29 cellular contexts compared by ENCODE assay signal in the genomic region with DNA sequence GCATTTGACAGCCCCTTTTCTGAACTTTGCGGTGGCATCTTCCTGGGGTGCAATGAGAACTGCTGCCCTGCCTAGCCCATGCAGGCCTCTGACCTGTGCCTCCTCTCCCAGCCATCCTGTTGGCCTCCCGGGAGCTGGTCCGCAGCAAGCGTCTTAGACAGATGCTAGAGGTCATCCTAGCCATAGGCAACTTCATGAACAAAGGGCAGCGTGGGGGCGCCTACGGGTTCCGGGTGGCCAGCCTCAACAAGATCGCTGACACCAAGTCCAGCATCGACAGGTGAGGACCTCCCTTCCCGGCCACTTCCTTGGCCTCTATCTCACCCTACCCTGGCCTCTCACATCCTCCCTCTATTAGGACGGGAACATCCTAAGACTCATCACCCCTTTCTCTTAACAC.
"Had no signal": no experiment of that assay in that cellular context is flagged by ENCODE, and none has a peak within 500 bp of the region (broad histone marks: within the 10 kb centered on the region; RNA-seq: fewer than 3 reads in every experiment).

No MANE protein-coding gene starts in this region.

- H3K36me3 Mint-ChIP-seq: activated naive CD4-positive, alpha-beta T cell treated with anti-CD3 and anti-CD28 coated beads, Interleukin-2, amount 10 ng/mL, durations not matched to agents 7 days and 5 days; activated naive CD8-positive, alpha-beta T cell treated with anti-CD3 and anti-CD28 coated beads for 36 hours had no signal

- H3K27ac Mint-ChIP-seq: activated B cell treated with CpG ODN at 0.5 μM for 24 hours; activated CD8-positive, alpha-beta T cell treated with anti-CD3 and anti-CD28 coated beads for 36 hours; activated naive CD4-positive, alpha-beta T cell treated with anti-CD3 and anti-CD28 coated beads, Interleukin-2, amount 10 ng/mL, durations not matched to agents 7 days and 5 days; activated naive CD8-positive, alpha-beta T cell treated with anti-CD3 and anti-CD28 coated beads for 36 hours; activated naive CD8-positive, alpha-beta T cell treated with anti-CD3 and anti-CD28 coated beads, Interleukin-2, amount 50 U/mL, for 24 hours; activated T-cell treated with anti-CD3 and anti-CD28 coated beads, Interleukin-2, amount 50 U/mL, for 72 hours; dendritic cell treated with granulocyte-macrophage colony-stimulating factor and Interleukin-4, amounts not matched to agents 40 ng/mL and 50 ng/mL, for 4 days; endodermal cell; T-helper 17 cell; T-helper 2 cell treated with Interferon-gamma antibody and Interleukin-4, amounts not matched to agents 5 μg/mL and 100 μg/mL, for 36 hours had no signal

- ATAC-seq: activated CD4-positive, CD25-positive, alpha-beta regulatory T cell treated with anti-CD3 and anti-CD28 coated beads, Interleukin-2, amount 50 U/mL, for 24 hours; activated CD8-positive, alpha-beta T cell treated with anti-CD3 and anti-CD28 coated beads for 36 hours; activated naive CD8-positive, alpha-beta T cell treated with anti-CD3 and anti-CD28 coated beads, Interleukin-2, amount 50 U/mL, for 24 hours; activated T-cell treated with anti-CD3 and anti-CD28 coated beads, Interleukin-2, amount 50 U/mL, for 72 hours; body of pancreas; esophagus mucosa; T-helper 17 cell had no signal

- H3K4me3 Mint-ChIP-seq: activated B cell treated with CpG ODN at 0.5 μM for 24 hours; activated CD8-positive, alpha-beta T cell treated with anti-CD3 and anti-CD28 coated beads for 36 hours; activated naive CD4-positive, alpha-beta T cell treated with anti-CD3 and anti-CD28 coated beads, Interleukin-2, amount 10 ng/mL, durations not matched to agents 7 days and 5 days; activated naive CD8-positive, alpha-beta T cell treated with anti-CD3 and anti-CD28 coated beads for 36 hours; activated naive CD8-positive, alpha-beta T cell treated with anti-CD3 and anti-CD28 coated beads, Interleukin-2, amount 50 U/mL, for 24 hours; activated T-cell treated with anti-CD3 and anti-CD28 coated beads, Interleukin-2, amount 50 U/mL, for 72 hours; dendritic cell treated with granulocyte-macrophage colony-stimulating factor and Interleukin-4, amounts not matched to agents 40 ng/mL and 50 ng/mL, for 4 days; endodermal cell; T-helper 17 cell; T-helper 2 cell treated with Interferon-gamma antibody and Interleukin-4, amounts not matched to agents 5 μg/mL and 100 μg/mL, for 36 hours had no signal

- H3K9me3 Mint-ChIP-seq: activated B cell treated with CpG ODN at 0.5 μM for 24 hours; activated CD8-positive, alpha-beta T cell treated with anti-CD3 and anti-CD28 coated beads for 36 hours; activated naive CD4-positive, alpha-beta T cell treated with anti-CD3 and anti-CD28 coated beads, Interleukin-2, amount 10 ng/mL, durations not matched to agents 7 days and 5 days; activated naive CD8-positive, alpha-beta T cell treated with anti-CD3 and anti-CD28 coated beads for 36 hours; activated naive CD8-positive, alpha-beta T cell treated with anti-CD3 and anti-CD28 coated beads, Interleukin-2, amount 50 U/mL, for 24 hours; activated T-cell treated with anti-CD3 and anti-CD28 coated beads, Interleukin-2, amount 50 U/mL, for 72 hours; dendritic cell treated with granulocyte-macrophage colony-stimulating factor and Interleukin-4, amounts not matched to agents 40 ng/mL and 50 ng/mL, for 4 days; endodermal cell; T-helper 2 cell treated with Interferon-gamma antibody and Interleukin-4, amounts not matched to agents 5 μg/mL and 100 μg/mL, for 36 hours had no signal

- H3K27me3 Mint-ChIP-seq: activated CD8-positive, alpha-beta T cell treated with anti-CD3 and anti-CD28 coated beads for 36 hours; activated naive CD8-positive, alpha-beta T cell treated with anti-CD3 and anti-CD28 coated beads for 36 hours; dendritic cell treated with granulocyte-macrophage colony-stimulating factor and Interleukin-4, amounts not matched to agents 40 ng/mL and 50 ng/mL, for 4 days had no signal

- DNase-seq: activated B cell treated with CpG ODN at 0.5 μM for 24 hours; activated CD4-positive, alpha-beta T cell treated with anti-CD3 and anti-CD28 coated beads for 48 hours; activated CD4-positive, alpha-beta T cell treated with anti-CD3 and anti-CD28 coated beads, Interleukin-2, amount 50 U/mL, for 1 hour; activated CD4-positive, alpha-beta T cell treated with anti-CD3 and anti-CD28 coated beads, Interleukin-2, amount 50 U/mL, for 48 hours; activated CD8-positive, alpha-beta memory T cell treated with anti-CD3 and anti-CD28 coated beads for 24 hours; activated CD8-positive, alpha-beta T cell treated with anti-CD3 and anti-CD28 coated beads for 36 hours; activated gamma-delta T cell; activated naive CD4-positive, alpha-beta T cell; activated naive CD4-positive, alpha-beta T cell treated with anti-CD3 and anti-CD28 coated beads, Interleukin-2, amount 10 ng/mL, durations not matched to agents 7 days and 5 days; activated naive CD8-positive, alpha-beta T cell treated with anti-CD3 and anti-CD28 coated beads for 36 hours; activated naive CD8-positive, alpha-beta T cell treated with anti-CD3 and anti-CD28 coated beads, Interleukin-2, amount 50 U/mL, for 24 hours; activated T-cell treated with anti-CD3 and anti-CD28 coated beads, Interleukin-2, amount 50 U/mL, for 72 hours; adrenal gland; amygdala; aorta; body of pancreas; central memory CD4-positive, alpha-beta T cell; cerebellar nuclear complex; effector memory CD4-positive, alpha-beta T cell; endodermal cell; foreskin fibroblast; T-helper 1 cell; T-helper 17 cell; T1000; WERI-Rb-1 had no signal

- H3K4me1 Mint-ChIP-seq: activated B cell treated with CpG ODN at 0.5 μM for 24 hours; activated naive CD4-positive, alpha-beta T cell treated with anti-CD3 and anti-CD28 coated beads, Interleukin-2, amount 10 ng/mL, durations not matched to agents 7 days and 5 days; activated naive CD8-positive, alpha-beta T cell treated with anti-CD3 and anti-CD28 coated beads for 36 hours; activated naive CD8-positive, alpha-beta T cell treated with anti-CD3 and anti-CD28 coated beads, Interleukin-2, amount 50 U/mL, for 24 hours; endodermal cell; T-helper 17 cell had no signal
